ENCODE assay signal across 8 cellular contexts in the genomic region with DNA sequence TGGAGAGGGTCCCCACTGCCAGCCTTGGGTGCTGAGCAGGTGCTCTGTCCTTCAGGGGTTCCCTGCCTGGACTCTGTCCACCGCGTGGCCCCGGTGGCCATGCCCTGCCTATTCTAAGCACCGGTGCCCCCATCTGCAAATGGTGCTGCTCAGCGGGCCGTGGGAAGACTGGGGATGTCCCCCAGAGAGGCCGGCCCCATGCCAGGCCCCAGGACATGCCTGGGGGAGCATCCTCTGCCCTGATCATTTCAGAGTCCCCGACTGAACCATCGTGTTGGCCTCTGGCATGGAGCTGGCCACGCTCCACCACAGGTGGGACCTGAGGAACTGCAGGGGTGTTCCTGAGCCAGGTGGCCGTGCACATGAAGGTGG.
A peak's percentile ranks its signal among the peaks of the same experiment; 100 is the strongest.
DNase-seq lines count a peak whose midpoint lies in the region; ATAC-seq and TF ChIP-seq lines count a peak whose summit lies in the region.

No MANE protein-coding gene starts in this region.

- peak overlapping the region; percentile 33; the same call in 1 of the 2 replicates for H3K4me3 ChIP-seq in MM.1S (ENCODE audit: low read length)
- H3K4me3 ChIP-seq in psoas muscle = no peak overlapping the region
- no peak overlapping the region for H3K4me3 ChIP-seq in PC-9

- ATAC-seq in GM18870 (IDR thresholded peaks at IDR 0.05; ENCODE audit: unreplicated experiment) (peak; percentile 33), GM21723 (IDR thresholded peaks at IDR 0.05; ENCODE audit: unreplicated experiment) (peak; percentile 16), psoas muscle (no peak)

- H3K4me1 ChIP-seq in MM.1S (ENCODE audit: low read length) (peaks cover 11% of the 10 kb centered on the region), psoas muscle (peaks cover 93% of the 10 kb centered on the region), PC-9 (replicated peaks; ENCODE audit: insufficient read depth) (no peaks in the 10 kb centered on the region)

- H3K79me2 ChIP-seq in MM.1S (ENCODE audit: low read length) (peaks cover 36% of the 10 kb centered on the region), PC-9 (ENCODE audit: low read depth) (peaks cover 94% of the 10 kb centered on the region)

- no peaks in the 10 kb centered on the region for H4K20me1 ChIP-seq in MM.1S (ENCODE audit: insufficient read depth, low read length)
- H4K20me1 ChIP-seq in PC-9 (ENCODE audit: insufficient read depth) = peaks cover 14% of the 10 kb centered on the region

- H3K27ac ChIP-seq in MM.1S (ENCODE audit: low read length) (peak overlapping the region; percentile 75), psoas muscle (peak overlapping the region; percentile 46), PC-9 (no peak overlapping the region)

- H3K9me3 ChIP-seq in MM.1S (replicated peaks; ENCODE audit: insufficient read depth, low read length) = no peaks in the 10 kb centered on the region
- H3K9me3 ChIP-seq in psoas muscle = no peaks in the 10 kb centered on the region
- H3K9me3 ChIP-seq in PC-9 (ENCODE audit: insufficient read depth, low read depth) = no peaks in the 10 kb centered on the region

- H3K36me3 ChIP-seq in MM.1S (replicated peaks; ENCODE audit: insufficient read depth, low read length) (no peaks in the 10 kb centered on the region), psoas muscle (ENCODE audit: insufficient read depth in 1 of 2, low read depth in 1 of 2) (no peaks in the 10 kb centered on the region), PC-9 (ENCODE audit: low read depth) (no peaks in the 10 kb centered on the region)

- intact Hi-C loops in psoas muscle (cut with DNase I) = no loop called here
- intact Hi-C loops in PC-9 (cut with micrococcal nuclease; ENCODE audit: unreplicated experiment) = no loop called here

- H3K4me2 ChIP-seq in MM.1S (ENCODE audit: low read depth, low read length) (peak overlapping the region; percentile 65; the same call in 1 of the 2 replicates), PC-9 (no peak overlapping the region)

- no peaks in the 10 kb centered on the region for H3F3A ChIP-seq in MM.1S (ENCODE audit: insufficient read depth, low read length)
- no peaks in the 10 kb centered on the region for H3F3A ChIP-seq in PC-9 (ENCODE audit: insufficient read depth, low read depth)

- BruUV-seq in PC-9 (replicated peaks; lab: Mats Ljungman, UMichigan) = no TSS peak

- POLR2A ChIA-PET in PC-9 (lab: Charles Lee; ENCODE audit: unreplicated experiment) = no interaction called here

- 70 to 80% (median 76%) methylated on average over 11 of the region's 11 CpGs for WGBS in psoas muscle, 3 donors

- no peaks in the 10 kb centered on the region for H3K9me2 ChIP-seq in MM.1S (replicated peaks; ENCODE audit: insufficient read depth, low read length)
- H3K9me2 ChIP-seq in PC-9 (ENCODE audit: insufficient read depth) = no peaks in the 10 kb centered on the region

- TF ChIP-seq CTCF in MM.1S (IDR thresholded peaks at IDR 0.05; ENCODE audit: low read length) (no peak), psoas muscle (IDR thresholded peaks at IDR 0.05) (no peak), PC-9 (conservative IDR thresholded peaks at IDR 0.05) (no peak)

- DNase-seq in MM.1S (no peak), psoas muscle (no peak), NCI-H2171 (lab: John Stamatoyannopoulos, UW) (no peak), NCI-H146 (lab: John Stamatoyannopoulos, UW) (no peak), PC-9 (no peak), dermis blood vessel endothelial cell (no peak)

- H3K27me3 ChIP-seq in MM.1S (replicated peaks; ENCODE audit: insufficient read depth, low read length) (no peaks in the 10 kb centered on the region), psoas muscle (ENCODE audit: insufficient read depth in 3 of 3, low read length in 2 of 3) (no peaks in the 10 kb centered on the region), PC-9 (ENCODE audit: insufficient read depth, low read depth) (no peaks in the 10 kb centered on the region)

- CTCF ChIA-PET in PC-9 (lab: Charles Lee) = no interaction called here

- peak overlapping the region; percentile 60 for H3K9ac ChIP-seq in MM.1S (ENCODE audit: low read length)

- H2AFZ ChIP-seq in MM.1S (ENCODE audit: low read length) (peak overlapping the region; percentile 42; the same call in 1 of the 2 replicates), PC-9 (no peak overlapping the region)

Comparison
In these comparisons a context has a peak if more than half of its experiments do, and no peak if none do; other contexts are left out.
1. ATAC-seq: peak in GM18870 (single experiment) and GM21723 (single experiment); none in psoas muscle (0 of 4).